Comparison of ENCODE assay signal across 8 cellular contexts in genomic region chr22:46058591-46059519, GRCh38.
A peak's percentile ranks its signal among the peaks of the same experiment; 100 is the strongest.
DNase-seq lines count a peak whose midpoint lies in the region; ATAC-seq and TF ChIP-seq lines count a peak whose summit lies in the region.

No MANE protein-coding gene starts in this region.

- H3K27me3 ChIP-seq in breast epithelium (no peaks in the 10 kb centered on the region), mucosa of stomach (ENCODE audit: control insufficient read depth, insufficient read depth, low read length) (no peaks in the 10 kb centered on the region)

- no peak for TF ChIP-seq POLR2A in breast epithelium (IDR thresholded peaks at IDR 0.05)

- intact Hi-C loops in breast epithelium (cut with DNase I; ENCODE audit: low total_unique reads), result no loop called here

- DNase-seq in LNCaP clone FGC (ENCODE audit: low read depth), result no peak
- DNase-seq in breast epithelium (ENCODE audit: low spot score in 2 of 2), result peak; percentile 24 to 43
- DNase-seq in NCI-H510A (lab: John Stamatoyannopoulos, UW), result no peak

- H3K36me3 ChIP-seq in breast epithelium (no peaks in the 10 kb centered on the region), mucosa of stomach (ENCODE audit: control insufficient read depth, insufficient read depth, low read length) (peaks cover 3% of the 10 kb centered on the region)

- ATAC-seq in HG03039 (IDR thresholded peaks at IDR 0.05; ENCODE audit: unreplicated experiment), result no peak
- ATAC-seq in GM21390 (IDR thresholded peaks at IDR 0.05; ENCODE audit: unreplicated experiment), result no peak
- no peak for ATAC-seq in GM21381 (IDR thresholded peaks at IDR 0.05; ENCODE audit: unreplicated experiment)

- TF ChIP-seq CTCF in 22Rv1 (IDR thresholded peaks at IDR 0.05), result no peak
- no peak for TF ChIP-seq CTCF in LNCaP clone FGC (IDR thresholded peaks at IDR 0.05; ENCODE audit: control insufficient read depth, extremely low read depth, insufficient read depth)
- TF ChIP-seq CTCF in breast epithelium (IDR thresholded peaks at IDR 0.05), result no peak

- H3K4me3 ChIP-seq in LNCaP clone FGC (ENCODE audit: low read depth, low read length), result peak overlapping the region; percentile 59
- peak overlapping the region; percentile 12 to 92 (median 76) for H3K4me3 ChIP-seq in breast epithelium
- no peak overlapping the region for H3K4me3 ChIP-seq in mucosa of stomach (ENCODE audit: low read length)

- H3K9me3 ChIP-seq in breast epithelium (no peaks in the 10 kb centered on the region), mucosa of stomach (ENCODE audit: control insufficient read depth, low read length) (no peaks in the 10 kb centered on the region)

- H3K9ac ChIP-seq in mucosa of stomach (ENCODE audit: low read length), result peak overlapping the region; percentile 80

- H3K27ac ChIP-seq in 22Rv1 (peak overlapping the region; percentile 100), breast epithelium (peak overlapping the region; percentile 99 to 100)

- H3K4me1 ChIP-seq in breast epithelium (peaks cover 10 to 32% of the 10 kb centered on the region in 2 donors), mucosa of stomach (ENCODE audit: control insufficient read depth, insufficient read depth, low read length) (peaks cover 77% of the 10 kb centered on the region)

Comparison
In these comparisons a context has a peak if more than half of its experiments do, and no peak if none do; other contexts are left out.
1. DNase-seq: peak in breast epithelium (2 of 2); none in LNCaP clone FGC (single experiment) and NCI-H510A (single experiment).